In genomic region chr17:76787866-76788265, GRCh38 we compare ENCODE assay signal across 7 cellular contexts. TPM values are rescaled to one million over a fixed set of nuclear protein-coding genes. Genes with fewer than 3 reads are reported as not detected.
DNase-seq lines count a peak whose midpoint lies in the region; ATAC-seq, FAIRE-seq and TF ChIP-seq lines count a peak whose summit lies in the region.
"Not testable (repeated sequence)": the region's sequence is repeated elsewhere in the genome, so short reads cannot be mapped to it uniquely, and the experiment has no call there.

No MANE protein-coding gene starts in this region.

- H4K91ac ChIP-seq in mesenchymal stem cell (ENCODE audit: low read length) = not testable (repeated sequence)

- H3K27me3 Mint-ChIP-seq in activated CD4-positive, alpha-beta T cell treated with anti-CD3 and anti-CD28 coated beads for 36 hours = not testable (repeated sequence)

- not testable (repeated sequence) for H3K4me3 Mint-ChIP-seq in activated CD4-positive, alpha-beta T cell treated with anti-CD3 and anti-CD28 coated beads for 36 hours

- H3K27ac Mint-ChIP-seq in activated CD4-positive, alpha-beta T cell treated with anti-CD3 and anti-CD28 coated beads for 36 hours = not testable (repeated sequence)

- in situ Hi-C loops in GM12878 (cut with MboI) = not testable (repeated sequence)

- not testable (repeated sequence) for H3K23ac ChIP-seq in mesenchymal stem cell (ENCODE audit: low read length in 2 of 2)

- H3K79me2 ChIP-seq in GM12878 (ENCODE audit: control insufficient read depth, insufficient read depth, low read length) = not testable (repeated sequence)

- DNase-seq in EH (ENCODE audit: low read depth) = peak; percentile 32
- peak; percentile 25 for DNase-seq in HT1080 (ENCODE audit: low read depth)
- peak; percentile 68 for DNase-seq in NCI-H774 (lab: John Stamatoyannopoulos, UW)
- DNase-seq in activated CD4-positive, alpha-beta T cell treated with anti-CD3 and anti-CD28 coated beads for 36 hours = peak; percentile 14
- not testable (repeated sequence) for DNase-seq in GM12878 (ENCODE audit: low read depth, low spot score)
- peak in 1 of 5 donors; percentile 38 for DNase-seq in heart left ventricle
- peak; percentile 19 for DNase-seq in mesenchymal stem cell

- not testable (repeated sequence) for H4K20me1 ChIP-seq in GM12878 (ENCODE audit: control insufficient read depth, insufficient read depth)

- peaks cover 10% of the 10 kb centered on the region for H3K4me1 Mint-ChIP-seq in activated CD4-positive, alpha-beta T cell treated with anti-CD3 and anti-CD28 coated beads for 36 hours

- H3K14ac ChIP-seq in mesenchymal stem cell (ENCODE audit: low read length in 2 of 2) = not testable (repeated sequence)

- H2AK5ac ChIP-seq in mesenchymal stem cell (ENCODE audit: low read length, severe bottlenecking) = not testable (repeated sequence)

- not testable (repeated sequence) for H3K36me3 ChIP-seq in GM12878 (ENCODE audit: control insufficient read depth in 2 of 2, insufficient read depth in 2 of 2, low read length in 1 of 2)
- peaks cover 0 to 33% (median 16%) of the 10 kb centered on the region in 9 donors for H3K36me3 ChIP-seq in heart left ventricle
- peaks cover 5 to 24% of the 10 kb centered on the region in 2 experiments for H3K36me3 ChIP-seq in mesenchymal stem cell (ENCODE audit: control insufficient read depth in 1 of 2, insufficient read depth in 2 of 2, low read depth in 1 of 2, low read length in 2 of 2)

- H3K9ac ChIP-seq in GM12878 (ENCODE audit: control insufficient read depth, insufficient read depth, low read length); mesenchymal stem cell (ENCODE audit: low read length): not testable (repeated sequence)

- not testable (repeated sequence) for H2AFZ ChIP-seq in GM12878 (ENCODE audit: control insufficient read depth, low read depth, low read length); mesenchymal stem cell (ENCODE audit: low read depth, low read length)

- not testable (repeated sequence) for H3K27me3 ChIP-seq in GM12878 (replicated peaks in 1 of 2; ENCODE audit: control insufficient read depth in 2 of 2, insufficient read depth in 2 of 2, low read length in 1 of 2); heart left ventricle; mesenchymal stem cell (ENCODE audit: control insufficient read depth in 1 of 2, insufficient read depth in 1 of 2, low read length in 2 of 2)

- 95% methylated on average over 2 of the region's 2 CpGs for WGBS in GM12878 (ENCODE audit: insufficient coverage, insufficient replicate concordance, low lambda C conversion rate, missing lambda C conversion rate)
- whole genome bisulfite sequencing in heart left ventricle, 4 donors = 63 to 84% (median 84%) methylated on average over 2 of the region's 2 CpGs
- WGBS in mesenchymal stem cell = 100% methylated on average over 2 of the region's 2 CpGs

- H2BK15ac ChIP-seq in mesenchymal stem cell (ENCODE audit: low read depth, poor library complexity, severe bottlenecking) = not testable (repeated sequence)

- not testable (repeated sequence) for H2BK12ac ChIP-seq in mesenchymal stem cell (ENCODE audit: low read length in 2 of 2)

- not testable (repeated sequence) for TF ChIP-seq RAD21 in GM12878 (IDR thresholded peaks at IDR 0.05; ENCODE audit: insufficient read depth, low read depth, low read length)

- H3K4me3 ChIP-seq in GM12878; heart left ventricle; mesenchymal stem cell (ENCODE audit: insufficient read depth in 1 of 2, low read depth in 1 of 2, low read length in 2 of 2): not testable (repeated sequence)

- H3K9me3 ChIP-seq in GM12878 (replicated peaks; ENCODE audit: control insufficient read depth, insufficient read depth, low read length); heart left ventricle; mesenchymal stem cell (ENCODE audit: control insufficient read depth, low read length): not testable (repeated sequence)

- CTCF ChIA-PET in activated CD4-positive, alpha-beta T cell treated with anti-CD3 and anti-CD28 coated beads for 36 hours (lab: Charles Lee) = not testable (repeated sequence)
- CTCF ChIA-PET in GM12878 (lab: Yijun Ruan, JAX) = interaction anchor here (1.0 kb wide), 1 partner anchor 55 kb away, joined by 3 read pairs; no protein-coding TSS in a partner anchor

- not testable (repeated sequence) for H3K4me2 ChIP-seq in GM12878 (ENCODE audit: control insufficient read depth, insufficient read depth); mesenchymal stem cell (ENCODE audit: low read length, poor library complexity, severe bottlenecking)

- TF ChIP-seq CTCF in GM12878 (IDR thresholded peaks at IDR 0.05 in 2 of 3, conservative IDR thresholded peaks at IDR 0.05 in 1 of 3; ENCODE audit: control insufficient read depth in 2 of 3, extremely low read depth in 1 of 3, insufficient read depth in 1 of 3, low read depth in 3 of 3, low read length in 3 of 3); heart left ventricle (IDR thresholded peaks at IDR 0.05): not testable (repeated sequence)

- not testable (repeated sequence) for H3K4ac ChIP-seq in mesenchymal stem cell (ENCODE audit: low read depth in 1 of 2, low read length in 2 of 2)

- POLR2A ChIA-PET in activated CD4-positive, alpha-beta T cell treated with anti-CD3 and anti-CD28 coated beads for 36 hours (lab: Charles Lee); GM12878 (lab: Charles Lee): not testable (repeated sequence)

- FAIRE-seq in GM12878 (lab: Jason Lieb, UNC) = not testable (repeated sequence)

- BruUV-seq in GM12878 (replicated peaks; lab: Mats Ljungman, UMichigan) = not testable (repeated sequence)

- not testable (repeated sequence) for H3K9me3 Mint-ChIP-seq in activated CD4-positive, alpha-beta T cell treated with anti-CD3 and anti-CD28 coated beads for 36 hours (ENCODE audit: low read depth)

- H2BK5ac ChIP-seq in mesenchymal stem cell (ENCODE audit: low read depth, low read length, poor library complexity, severe bottlenecking) = not testable (repeated sequence)

- intact Hi-C loops in activated CD4-positive, alpha-beta T cell treated with anti-CD3 and anti-CD28 coated beads for 36 hours (cut with DNase I, micrococcal nuclease); GM12878 (cut with micrococcal nuclease; ENCODE audit: unreplicated experiment); heart left ventricle (cut with DNase I): not testable (repeated sequence)

- not testable (repeated sequence) for TF ChIP-seq EP300 in GM12878 (IDR thresholded peaks at IDR 0.05; ENCODE audit: borderline replicate concordance in 1 of 2, control insufficient read depth in 1 of 2, low read depth in 2 of 2, low read length in 2 of 2)

- SMC1A ChIA-PET in GM12878 (lab: Charles Lee; ENCODE audit: uncharacterized antibody, unreplicated experiment) = not testable (repeated sequence)

- TF ChIP-seq POLR2A in GM12878 (IDR thresholded peaks at IDR 0.05; ENCODE audit: low read depth, low read length); heart left ventricle (IDR thresholded peaks at IDR 0.05): not testable (repeated sequence)

- H4K8ac ChIP-seq in mesenchymal stem cell (ENCODE audit: low read length) = not testable (repeated sequence)

- H3K18ac ChIP-seq in mesenchymal stem cell (ENCODE audit: low read depth in 1 of 2, low read length in 2 of 2) = not testable (repeated sequence)

- H3K4me1 ChIP-seq in GM12878 (ENCODE audit: control insufficient read depth, insufficient read depth, low read length) (peaks cover 20% of the 10 kb centered on the region), heart left ventricle (peaks cover 0 to 21% (median 0%) of the 10 kb centered on the region in 12 donors)
- H3K4me1 ChIP-seq in mesenchymal stem cell (ENCODE audit: control insufficient read depth, insufficient read depth, low read depth, low read length) = not testable (repeated sequence)

- not testable (repeated sequence) for H3K79me1 ChIP-seq in mesenchymal stem cell (replicated peaks; ENCODE audit: low read length, poor library complexity, severe bottlenecking)

- not testable (repeated sequence) for H3K36me3 Mint-ChIP-seq in activated CD4-positive, alpha-beta T cell treated with anti-CD3 and anti-CD28 coated beads for 36 hours (ENCODE audit: low read depth)

- peak; percentile 40 for ATAC-seq in activated CD4-positive, alpha-beta T cell treated with anti-CD3 and anti-CD28 coated beads for 36 hours
- ATAC-seq in GM12878 = 0 out of 3 replicates have a peak, but pooled peaks have one; percentile 22
- ATAC-seq in heart left ventricle = peak in 3 of 4 donors; percentile 60 to 75 (median 64)

- not testable (repeated sequence) for H3K27ac ChIP-seq in GM12878 (ENCODE audit: control insufficient read depth, insufficient read depth); mesenchymal stem cell (ENCODE audit: low read length, poor library complexity, severe bottlenecking)
- peak overlapping the region in 1 of 12 donors; percentile 29 for H3K27ac ChIP-seq in heart left ventricle

- not testable (repeated sequence) for H2BK120ac ChIP-seq in mesenchymal stem cell (ENCODE audit: low read depth, low read length)

- RAD21 ChIA-PET in GM12878 (lab: Charles Lee; ENCODE audit: unreplicated experiment) = interaction anchor here (1.0 kb wide), 1 partner anchor 54 kb away, joined by 4 read pairs; no protein-coding TSS in a partner anchor

RNA-seq across cellular contexts. Expression of gene MFSD11, which starts 49.9 kb away (rescaled TPM):
- 14.6 and 20.0 TPM in 2 replicates for total RNA-seq in HT1080 (2014; rRNA removed; shearing (Covaris generic))
- polyA plus RNA-seq in HT1080 (2015; cell fraction: cytosol; rRNA removed) = 14.0 and 16.4 TPM in 2 replicates
- polyA plus RNA-seq in HT1080 (2015; cell fraction: nucleus; rRNA removed) = 35.3 and 39.8 TPM in 2 replicates
- total RNA-seq in activated CD4-positive, alpha-beta T cell treated with anti-CD3 and anti-CD28 coated beads for 36 hours = 10 to 100 TPM; 10.3 to 15.1 TPM
- total RNA-seq in GM12878 (2013; cell fraction: nucleolus; rRNA removed) = 116 TPM in 2 replicates
- total RNA-seq in GM12878 (2014; rRNA removed) (18.9 and 21.1 TPM in 2 replicates), GM12878 (2014; rRNA removed; fragmentation: Illumina TruSeq; extraction: Trizol) (13.0 and 13.7 TPM in 2 replicates), GM12878 (2021) (13.6 and 13.9 TPM in 2 replicates), heart left ventricle (10 to 100 TPM; 20.6 to 36.5 (median 27.9) TPM)
- polyA plus RNA-seq in GM12878 (2011; ENCODE audit: low read depth) = 11.4 TPM
- polyA plus RNA-seq in GM12878 (2011; rRNA removed) (19.4 TPM in 2 replicates), GM12878 (2014; fragmentation: Illumina TruSeq; extraction: Trizol) (10.0 and 11.0 TPM in 2 replicates), GM12878 (2014; fragmentation: Nextera tagmentation; extraction: Ambion mirVana) (10 to 100 TPM; 11.2 to 15.8 TPM), GM12878 (2014; rRNA removed) (15.3 and 16.5 TPM in 2 replicates), GM12878 (2016; fragmentation: Nextera tagmentation; extraction: Ambion mirVana) (10 to 100 TPM; 17.0 to 19.0 TPM), heart left ventricle (10 to 100 TPM; 14.3 to 14.7 TPM)
- 16.8 and 18.3 TPM in 2 replicates for polyA plus RNA-seq in GM12878 (2011; cell fraction: cytosol; rRNA removed)
- 34.5 and 35.2 TPM in 2 replicates for polyA plus RNA-seq in GM12878 (2011; cell fraction: nucleus; rRNA removed)
- 11.9 and 14.2 TPM in 2 replicates for polyA plus RNA-seq in GM12878 (2012)
- polyA minus RNA-seq in GM12878 (2011; rRNA and poly(A)+ RNA removed) = 35.3 and 45.0 TPM in 2 replicates
- 6.8 and 11.8 TPM in 2 replicates for polyA minus RNA-seq in GM12878 (2011; cell fraction: cytosol; rRNA and poly(A)+ RNA removed)
- polyA minus RNA-seq in GM12878 (2011; cell fraction: nucleus; rRNA and poly(A)+ RNA removed) = 21.5 and 37.0 TPM in 2 replicates
- polyA plus RNA-seq in mesenchymal stem cell (2013, experiment 1 of 2) = 24.6 TPM
- polyA plus RNA-seq in mesenchymal stem cell (2013, experiment 2 of 2) = 23.7 TPM

RNA-seq across cellular contexts. Expression of gene SRSF2, which starts 50.7 kb away (rescaled TPM):
- total RNA-seq in HT1080 (2014; rRNA removed; shearing (Covaris generic)) = 971 and 1,300 TPM in 2 replicates
- 349 and 370 TPM in 2 replicates for polyA plus RNA-seq in HT1080 (2015; cell fraction: cytosol; rRNA removed)
- 738 and 763 TPM in 2 replicates for polyA plus RNA-seq in HT1080 (2015; cell fraction: nucleus; rRNA removed)
- total RNA-seq in activated CD4-positive, alpha-beta T cell treated with anti-CD3 and anti-CD28 coated beads for 36 hours = 100 to 1,000 TPM; 335 to 340 TPM
- total RNA-seq in GM12878 (2013; cell fraction: nucleolus; rRNA removed) = 562 and 723 TPM in 2 replicates
- 640 and 710 TPM in 2 replicates for total RNA-seq in GM12878 (2014; rRNA removed)
- 257 and 261 TPM in 2 replicates for total RNA-seq in GM12878 (2014; rRNA removed; fragmentation: Illumina TruSeq; extraction: Trizol)
- 532 and 545 TPM in 2 replicates for total RNA-seq in GM12878 (2021)
- 168 TPM for polyA plus RNA-seq in GM12878 (2011; ENCODE audit: low read depth)
- 484 and 614 TPM in 2 replicates for polyA plus RNA-seq in GM12878 (2011; rRNA removed)
- polyA plus RNA-seq in GM12878 (2011; cell fraction: cytosol; rRNA removed) = 262 and 617 TPM in 2 replicates
- polyA plus RNA-seq in GM12878 (2011; cell fraction: nucleus; rRNA removed) = 1,271 and 1,407 TPM in 2 replicates
- polyA plus RNA-seq in GM12878 (2012) = 265 and 285 TPM in 2 replicates
- 414 and 418 TPM in 2 replicates for polyA plus RNA-seq in GM12878 (2014; fragmentation: Illumina TruSeq; extraction: Trizol)
- polyA plus RNA-seq in GM12878 (2014; fragmentation: Nextera tagmentation; extraction: Ambion mirVana) = 100 to 1,000 TPM; 225 to 363 TPM
- 795 and 1,321 TPM in 2 replicates for polyA plus RNA-seq in GM12878 (2014; rRNA removed)
- 100 to 1,000 TPM; 392 to 407 TPM for polyA plus RNA-seq in GM12878 (2016; fragmentation: Nextera tagmentation; extraction: Ambion mirVana)
- 114 and 147 TPM in 2 replicates for polyA minus RNA-seq in GM12878 (2011; rRNA and poly(A)+ RNA removed)
- 187 and 201 TPM in 2 replicates for polyA minus RNA-seq in GM12878 (2011; cell fraction: cytosol; rRNA and poly(A)+ RNA removed)
- polyA minus RNA-seq in GM12878 (2011; cell fraction: nucleus; rRNA and poly(A)+ RNA removed) = 579 and 952 TPM in 2 replicates
- total RNA-seq in heart left ventricle = 100 to 1,000 TPM in 3 of 9 donors, 10 to 100 TPM in 6; 67.0 to 155 (median 79.5) TPM
- polyA plus RNA-seq in heart left ventricle = 10 to 100 TPM; 69.1 to 88.6 TPM
- polyA plus RNA-seq in mesenchymal stem cell (2013, experiment 1 of 2) = 127 TPM
- 137 TPM for polyA plus RNA-seq in mesenchymal stem cell (2013, experiment 2 of 2)
